In genomic region chr2:197215988-197216979, GRCh38 we compare ENCODE assay signal across 1 cellular context.
A peak's percentile ranks its signal among the peaks of the same experiment; 100 is the strongest.
TF ChIP-seq lines count a peak whose summit lies in the region.

No MANE protein-coding gene starts in this region.

TF ChIP-seq in GM12878, 131 proteins besides CTCF, POLR2A, EP300 and RAD21 (continued from another document and continues in another):
- TF ChIP-seq, protein P1, sequence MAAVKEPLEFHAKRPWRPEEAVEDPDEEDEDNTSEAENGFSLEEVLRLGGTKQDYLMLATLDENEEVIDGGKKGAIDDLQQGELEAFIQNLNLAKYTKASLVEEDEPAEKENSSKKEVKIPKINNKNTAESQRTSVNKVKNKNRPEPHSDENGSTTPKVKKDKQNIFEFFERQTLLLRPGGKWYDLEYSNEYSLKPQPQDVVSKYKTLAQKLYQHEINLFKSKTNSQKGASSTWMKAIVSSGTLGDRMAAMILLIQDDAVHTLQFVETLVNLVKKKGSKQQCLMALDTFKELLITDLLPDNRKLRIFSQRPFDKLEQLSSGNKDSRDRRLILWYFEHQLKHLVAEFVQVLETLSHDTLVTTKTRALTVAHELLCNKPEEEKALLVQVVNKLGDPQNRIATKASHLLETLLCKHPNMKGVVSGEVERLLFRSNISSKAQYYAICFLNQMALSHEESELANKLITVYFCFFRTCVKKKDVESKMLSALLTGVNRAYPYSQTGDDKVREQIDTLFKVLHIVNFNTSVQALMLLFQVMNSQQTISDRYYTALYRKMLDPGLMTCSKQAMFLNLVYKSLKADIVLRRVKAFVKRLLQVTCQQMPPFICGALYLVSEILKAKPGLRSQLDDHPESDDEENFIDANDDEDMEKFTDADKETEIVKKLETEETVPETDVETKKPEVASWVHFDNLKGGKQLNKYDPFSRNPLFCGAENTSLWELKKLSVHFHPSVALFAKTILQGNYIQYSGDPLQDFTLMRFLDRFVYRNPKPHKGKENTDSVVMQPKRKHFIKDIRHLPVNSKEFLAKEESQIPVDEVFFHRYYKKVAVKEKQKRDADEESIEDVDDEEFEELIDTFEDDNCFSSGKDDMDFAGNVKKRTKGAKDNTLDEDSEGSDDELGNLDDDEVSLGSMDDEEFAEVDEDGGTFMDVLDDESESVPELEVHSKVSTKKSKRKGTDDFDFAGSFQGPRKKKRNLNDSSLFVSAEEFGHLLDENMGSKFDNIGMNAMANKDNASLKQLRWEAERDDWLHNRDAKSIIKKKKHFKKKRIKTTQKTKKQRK (IDR thresholded peaks at IDR 0.05; ENCODE audit: low read depth, low read length): no peak
- TF ChIP-seq PAX5 (IDR thresholded peaks at IDR 0.05; ENCODE audit: borderline replicate concordance, low read depth, low read length): no peak
- no peak for TF ChIP-seq ASH2L (IDR thresholded peaks at IDR 0.05; ENCODE audit: borderline replicate concordance, low read depth)
- TF ChIP-seq, protein P2, sequence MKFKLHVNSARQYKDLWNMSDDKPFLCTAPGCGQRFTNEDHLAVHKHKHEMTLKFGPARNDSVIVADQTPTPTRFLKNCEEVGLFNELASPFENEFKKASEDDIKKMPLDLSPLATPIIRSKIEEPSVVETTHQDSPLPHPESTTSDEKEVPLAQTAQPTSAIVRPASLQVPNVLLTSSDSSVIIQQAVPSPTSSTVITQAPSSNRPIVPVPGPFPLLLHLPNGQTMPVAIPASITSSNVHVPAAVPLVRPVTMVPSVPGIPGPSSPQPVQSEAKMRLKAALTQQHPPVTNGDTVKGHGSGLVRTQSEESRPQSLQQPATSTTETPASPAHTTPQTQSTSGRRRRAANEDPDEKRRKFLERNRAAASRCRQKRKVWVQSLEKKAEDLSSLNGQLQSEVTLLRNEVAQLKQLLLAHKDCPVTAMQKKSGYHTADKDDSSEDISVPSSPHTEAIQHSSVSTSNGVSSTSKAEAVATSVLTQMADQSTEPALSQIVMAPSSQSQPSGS (IDR thresholded peaks at IDR 0.05; ENCODE audit: low read length): peak; percentile 78
- TF ChIP-seq SUZ12 (IDR thresholded peaks at IDR 0.05; ENCODE audit: unreplicated experiment): no peak
- no peak for TF ChIP-seq KDM1A (IDR thresholded peaks at IDR 0.05; ENCODE audit: borderline replicate concordance)
- TF ChIP-seq NBN (IDR thresholded peaks at IDR 0.05): peak; percentile 97
- TF ChIP-seq POLR2AphosphoS2 (IDR thresholded peaks at IDR 0.05; ENCODE audit: low read depth, low read length): no peak
- no peak for TF ChIP-seq NR2C2 (IDR thresholded peaks at IDR 0.05; ENCODE audit: borderline replicate concordance, control insufficient read depth, insufficient read length, low read depth)
- TF ChIP-seq STAT3 (IDR thresholded peaks at IDR 0.05; ENCODE audit: low read depth, low read length): peak; percentile 53; the same call in 1 of the 2 replicates
- peak; percentile 90 for TF ChIP-seq MLLT1 (IDR thresholded peaks at IDR 0.05)
- no peak for TF ChIP-seq CBFB (IDR thresholded peaks at IDR 0.05; ENCODE audit: low read depth)
- peak; percentile 92 for TF ChIP-seq ATF7 (IDR thresholded peaks at IDR 0.05; ENCODE audit: low read depth)
- TF ChIP-seq BMI1 (IDR thresholded peaks at IDR 0.05; ENCODE audit: borderline replicate concordance): peak; percentile 57; the same call in 1 of the 2 replicates
- TF ChIP-seq, protein P3, sequence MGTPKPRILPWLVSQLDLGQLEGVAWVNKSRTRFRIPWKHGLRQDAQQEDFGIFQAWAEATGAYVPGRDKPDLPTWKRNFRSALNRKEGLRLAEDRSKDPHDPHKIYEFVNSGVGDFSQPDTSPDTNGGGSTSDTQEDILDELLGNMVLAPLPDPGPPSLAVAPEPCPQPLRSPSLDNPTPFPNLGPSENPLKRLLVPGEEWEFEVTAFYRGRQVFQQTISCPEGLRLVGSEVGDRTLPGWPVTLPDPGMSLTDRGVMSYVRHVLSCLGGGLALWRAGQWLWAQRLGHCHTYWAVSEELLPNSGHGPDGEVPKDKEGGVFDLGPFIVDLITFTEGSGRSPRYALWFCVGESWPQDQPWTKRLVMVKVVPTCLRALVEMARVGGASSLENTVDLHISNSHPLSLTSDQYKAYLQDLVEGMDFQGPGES (IDR thresholded peaks at IDR 0.05): no peak
- peak; percentile 87 for TF ChIP-seq NFIC (IDR thresholded peaks at IDR 0.05; ENCODE audit: low read depth, low read length)
- TF ChIP-seq FOS (IDR thresholded peaks at IDR 0.05; ENCODE audit: borderline replicate concordance, extremely low read depth, insufficient read length): no peak
- TF ChIP-seq, protein P4, sequence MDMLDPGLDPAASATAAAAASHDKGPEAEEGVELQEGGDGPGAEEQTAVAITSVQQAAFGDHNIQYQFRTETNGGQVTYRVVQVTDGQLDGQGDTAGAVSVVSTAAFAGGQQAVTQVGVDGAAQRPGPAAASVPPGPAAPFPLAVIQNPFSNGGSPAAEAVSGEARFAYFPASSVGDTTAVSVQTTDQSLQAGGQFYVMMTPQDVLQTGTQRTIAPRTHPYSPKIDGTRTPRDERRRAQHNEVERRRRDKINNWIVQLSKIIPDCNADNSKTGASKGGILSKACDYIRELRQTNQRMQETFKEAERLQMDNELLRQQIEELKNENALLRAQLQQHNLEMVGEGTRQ (IDR thresholded peaks at IDR 0.05; ENCODE audit: borderline replicate concordance, low read depth, low read length): no peak
- TF ChIP-seq, protein P5, sequence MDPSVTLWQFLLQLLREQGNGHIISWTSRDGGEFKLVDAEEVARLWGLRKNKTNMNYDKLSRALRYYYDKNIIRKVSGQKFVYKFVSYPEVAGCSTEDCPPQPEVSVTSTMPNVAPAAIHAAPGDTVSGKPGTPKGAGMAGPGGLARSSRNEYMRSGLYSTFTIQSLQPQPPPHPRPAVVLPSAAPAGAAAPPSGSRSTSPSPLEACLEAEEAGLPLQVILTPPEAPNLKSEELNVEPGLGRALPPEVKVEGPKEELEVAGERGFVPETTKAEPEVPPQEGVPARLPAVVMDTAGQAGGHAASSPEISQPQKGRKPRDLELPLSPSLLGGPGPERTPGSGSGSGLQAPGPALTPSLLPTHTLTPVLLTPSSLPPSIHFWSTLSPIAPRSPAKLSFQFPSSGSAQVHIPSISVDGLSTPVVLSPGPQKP (IDR thresholded peaks at IDR 0.05; ENCODE audit: low read depth, low read length): no peak
- no peak for TF ChIP-seq TARDBP (IDR thresholded peaks at IDR 0.05; ENCODE audit: borderline replicate concordance)
- TF ChIP-seq ETV6 (conservative IDR thresholded peaks at IDR 0.05 in 1 of 2, IDR thresholded peaks at IDR 0.05 in 1 of 2; ENCODE audit: borderline replicate concordance in 1 of 2, low read depth in 1 of 2): peak in 1 of 2 experiments; percentile 96; a peak in 2 of 4 replicates
- TF ChIP-seq HDGF (IDR thresholded peaks at IDR 0.05): no peak; the same call in 1 of the 2 replicates
- TF ChIP-seq, protein P6, sequence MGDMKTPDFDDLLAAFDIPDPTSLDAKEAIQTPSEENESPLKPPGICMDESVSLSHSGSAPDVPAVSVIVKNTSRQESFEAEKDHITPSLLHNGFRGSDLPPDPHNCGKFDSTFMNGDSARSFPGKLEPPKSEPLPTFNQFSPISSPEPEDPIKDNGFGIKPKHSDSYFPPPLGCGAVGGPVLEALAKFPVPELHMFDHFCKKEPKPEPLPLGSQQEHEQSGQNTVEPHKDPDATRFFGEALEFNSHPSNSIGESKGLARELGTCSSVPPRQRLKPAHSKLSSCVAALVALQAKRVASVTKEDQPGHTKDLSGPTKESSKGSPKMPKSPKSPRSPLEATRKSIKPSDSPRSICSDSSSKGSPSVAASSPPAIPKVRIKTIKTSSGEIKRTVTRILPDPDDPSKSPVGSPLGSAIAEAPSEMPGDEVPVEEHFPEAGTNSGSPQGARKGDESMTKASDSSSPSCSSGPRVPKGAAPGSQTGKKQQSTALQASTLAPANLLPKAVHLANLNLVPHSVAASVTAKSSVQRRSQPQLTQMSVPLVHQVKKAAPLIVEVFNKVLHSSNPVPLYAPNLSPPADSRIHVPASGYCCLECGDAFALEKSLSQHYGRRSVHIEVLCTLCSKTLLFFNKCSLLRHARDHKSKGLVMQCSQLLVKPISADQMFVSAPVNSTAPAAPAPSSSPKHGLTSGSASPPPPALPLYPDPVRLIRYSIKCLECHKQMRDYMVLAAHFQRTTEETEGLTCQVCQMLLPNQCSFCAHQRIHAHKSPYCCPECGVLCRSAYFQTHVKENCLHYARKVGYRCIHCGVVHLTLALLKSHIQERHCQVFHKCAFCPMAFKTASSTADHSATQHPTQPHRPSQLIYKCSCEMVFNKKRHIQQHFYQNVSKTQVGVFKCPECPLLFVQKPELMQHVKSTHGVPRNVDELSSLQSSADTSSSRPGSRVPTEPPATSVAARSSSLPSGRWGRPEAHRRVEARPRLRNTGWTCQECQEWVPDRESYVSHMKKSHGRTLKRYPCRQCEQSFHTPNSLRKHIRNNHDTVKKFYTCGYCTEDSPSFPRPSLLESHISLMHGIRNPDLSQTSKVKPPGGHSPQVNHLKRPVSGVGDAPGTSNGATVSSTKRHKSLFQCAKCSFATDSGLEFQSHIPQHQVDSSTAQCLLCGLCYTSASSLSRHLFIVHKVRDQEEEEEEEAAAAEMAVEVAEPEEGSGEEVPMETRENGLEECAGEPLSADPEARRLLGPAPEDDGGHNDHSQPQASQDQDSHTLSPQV (IDR thresholded peaks at IDR 0.05): peak; percentile 89
- TF ChIP-seq, protein P7, sequence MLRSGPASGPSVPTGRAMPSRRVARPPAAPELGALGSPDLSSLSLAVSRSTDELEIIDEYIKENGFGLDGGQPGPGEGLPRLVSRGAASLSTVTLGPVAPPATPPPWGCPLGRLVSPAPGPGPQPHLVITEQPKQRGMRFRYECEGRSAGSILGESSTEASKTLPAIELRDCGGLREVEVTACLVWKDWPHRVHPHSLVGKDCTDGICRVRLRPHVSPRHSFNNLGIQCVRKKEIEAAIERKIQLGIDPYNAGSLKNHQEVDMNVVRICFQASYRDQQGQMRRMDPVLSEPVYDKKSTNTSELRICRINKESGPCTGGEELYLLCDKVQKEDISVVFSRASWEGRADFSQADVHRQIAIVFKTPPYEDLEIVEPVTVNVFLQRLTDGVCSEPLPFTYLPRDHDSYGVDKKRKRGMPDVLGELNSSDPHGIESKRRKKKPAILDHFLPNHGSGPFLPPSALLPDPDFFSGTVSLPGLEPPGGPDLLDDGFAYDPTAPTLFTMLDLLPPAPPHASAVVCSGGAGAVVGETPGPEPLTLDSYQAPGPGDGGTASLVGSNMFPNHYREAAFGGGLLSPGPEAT (IDR thresholded peaks at IDR 0.05; ENCODE audit: low read depth): peak; percentile 93
- 0 out of 2 replicates have a peak, but pooled peaks have one; percentile 58 for TF ChIP-seq CHD2 (IDR thresholded peaks at IDR 0.05; ENCODE audit: borderline replicate concordance, low read depth, low read length)
- TF ChIP-seq TCF7 (IDR thresholded peaks at IDR 0.05; ENCODE audit: borderline replicate concordance): peak; percentile 95
- no peak for TF ChIP-seq BRCA1 (IDR thresholded peaks at IDR 0.05; ENCODE audit: low read depth, low read length)
- peak; percentile 44; the same call in 1 of the 2 replicates for TF ChIP-seq BCL11A (IDR thresholded peaks at IDR 0.05; ENCODE audit: low read depth, low read length)
- TF ChIP-seq, protein P8, sequence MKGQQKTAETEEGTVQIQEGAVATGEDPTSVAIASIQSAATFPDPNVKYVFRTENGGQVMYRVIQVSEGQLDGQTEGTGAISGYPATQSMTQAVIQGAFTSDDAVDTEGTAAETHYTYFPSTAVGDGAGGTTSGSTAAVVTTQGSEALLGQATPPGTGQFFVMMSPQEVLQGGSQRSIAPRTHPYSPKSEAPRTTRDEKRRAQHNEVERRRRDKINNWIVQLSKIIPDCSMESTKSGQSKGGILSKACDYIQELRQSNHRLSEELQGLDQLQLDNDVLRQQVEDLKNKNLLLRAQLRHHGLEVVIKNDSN (IDR thresholded peaks at IDR 0.05; ENCODE audit: borderline replicate concordance, extremely low read length, insufficient read depth, low read depth, low read length): no peak
- TF ChIP-seq NFYA (IDR thresholded peaks at IDR 0.05; ENCODE audit: borderline replicate concordance, low read depth, low read length): no peak
- TF ChIP-seq JUND (IDR thresholded peaks at IDR 0.05; ENCODE audit: low read depth, low read length): no peak
- TF ChIP-seq, protein P9, sequence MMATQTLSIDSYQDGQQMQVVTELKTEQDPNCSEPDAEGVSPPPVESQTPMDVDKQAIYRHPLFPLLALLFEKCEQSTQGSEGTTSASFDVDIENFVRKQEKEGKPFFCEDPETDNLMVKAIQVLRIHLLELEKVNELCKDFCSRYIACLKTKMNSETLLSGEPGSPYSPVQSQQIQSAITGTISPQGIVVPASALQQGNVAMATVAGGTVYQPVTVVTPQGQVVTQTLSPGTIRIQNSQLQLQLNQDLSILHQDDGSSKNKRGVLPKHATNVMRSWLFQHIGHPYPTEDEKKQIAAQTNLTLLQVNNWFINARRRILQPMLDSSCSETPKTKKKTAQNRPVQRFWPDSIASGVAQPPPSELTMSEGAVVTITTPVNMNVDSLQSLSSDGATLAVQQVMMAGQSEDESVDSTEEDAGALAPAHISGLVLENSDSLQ (IDR thresholded peaks at IDR 0.05): peak; percentile 51; the same call in 1 of the 2 replicates
- 0 out of 2 replicates have a peak, but pooled peaks have one; percentile 60 for TF ChIP-seq LARP7 (IDR thresholded peaks at IDR 0.05)
- TF ChIP-seq MYB (IDR thresholded peaks at IDR 0.05; ENCODE audit: borderline replicate concordance, low read depth, low read length): no peak
- TF ChIP-seq ZNF274 (IDR thresholded peaks at IDR 0.05; ENCODE audit: insufficient read depth, insufficient read length): no peak
- no peak for TF ChIP-seq POU2F2 (IDR thresholded peaks at IDR 0.05; ENCODE audit: borderline replicate concordance, low read depth, low read length)
